Comparison of ENCODE assay signal across 8 cellular contexts in the genomic region with DNA sequence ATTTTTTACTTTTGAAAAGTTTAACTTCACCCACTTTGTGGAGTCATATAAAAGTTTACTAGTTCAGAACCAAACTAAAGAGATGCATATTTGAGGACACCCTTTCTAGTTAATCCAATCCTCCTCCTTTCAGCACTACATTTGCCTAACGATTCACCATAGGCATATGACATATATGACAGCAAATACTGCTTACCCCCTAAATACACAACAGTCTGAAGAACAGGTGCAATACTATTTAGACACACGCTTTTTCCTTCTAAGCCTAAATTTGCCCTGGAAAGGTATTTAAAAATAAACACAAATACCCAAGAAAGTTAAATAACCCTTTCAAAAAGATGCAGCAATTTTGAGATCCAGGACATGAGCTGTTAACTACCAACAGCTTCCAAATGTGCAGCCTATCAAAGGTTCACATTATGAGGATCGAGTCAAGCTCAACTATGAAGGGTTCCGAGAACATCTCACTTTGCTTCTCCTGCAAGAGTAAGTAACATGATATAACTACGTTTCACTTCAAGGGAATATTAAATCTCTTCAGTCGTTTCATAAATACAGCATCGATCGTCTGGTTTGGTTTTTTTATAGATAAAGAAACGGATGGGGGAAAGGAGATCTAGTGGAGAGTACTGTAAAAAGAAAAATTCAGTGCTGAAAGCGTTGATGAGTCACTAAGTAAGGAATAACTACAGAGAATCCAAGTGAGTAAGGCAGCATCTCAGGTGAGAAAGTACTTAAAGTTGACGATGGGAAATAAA. TPM values are rescaled to one million over a fixed set of nuclear protein-coding genes. Genes with fewer than 3 reads are reported as not detected.
DNase-seq lines count a peak whose midpoint lies in the region; ATAC-seq and TF ChIP-seq lines count a peak whose summit lies in the region.

No MANE protein-coding gene starts in this region.

- TF ChIP-seq CTCF in astrocyte of the cerebellum (IDR thresholded peaks at IDR 0.05; ENCODE audit: low read depth, low read length, missing control alignments) (no peak), liver (IDR thresholded peaks at IDR 0.05; ENCODE audit: low read depth, low read length, missing input control) (no peak), tibial artery (IDR thresholded peaks at IDR 0.05) (no peak)

- H3K4me3 ChIP-seq in astrocyte of the cerebellum (ENCODE audit: low read depth, low read length) (peak overlapping the region; percentile 85), liver (ENCODE audit: low read depth in 1 of 3, low read length in 3 of 3) (peak overlapping the region; percentile 84 to 100 (median 95)), tibial artery (peak overlapping the region; percentile 100)

- 3% methylated on average over 11 of the region's 11 CpGs for WGBS in liver

- H3K9ac ChIP-seq in liver (ENCODE audit: low read depth in 1 of 2, low read length in 2 of 2), result peak overlapping the region; percentile 98 to 100

- TF ChIP-seq RAD21 in liver (IDR thresholded peaks at IDR 0.05), result no peak

- H3K4me1 ChIP-seq in liver (ENCODE audit: control insufficient read depth in 4 of 4, insufficient read depth in 4 of 4, low read length in 3 of 4) (peaks cover 0 to 36% (median 5%) of the 10 kb centered on the region in 4 donors), tibial artery (peaks cover 0 to 27% (median 13%) of the 10 kb centered on the region in 4 donors)

- H3K27ac ChIP-seq in liver (ENCODE audit: low read depth in 1 of 2, low read length in 2 of 2) (peak overlapping the region; percentile 99 to 100), tibial artery (peak overlapping the region; percentile 99 to 100)

- in situ Hi-C loops in astrocyte of the cerebellum (cut with HindIII; ENCODE audit: low sequenced_read_pairs), result no loop called here

- ATAC-seq in HG02798 (IDR thresholded peaks at IDR 0.05; ENCODE audit: poor library complexity, unreplicated experiment), result no peak

- peak; percentile 6 for DNase-seq in AG08395 (ENCODE audit: low spot score)
- peak; percentile 22 for DNase-seq in HS-27A (ENCODE audit: low read depth)
- no peak for DNase-seq in astrocyte of the cerebellum (ENCODE audit: low read depth)
- no peak for DNase-seq in tibial artery
- DNase-seq in NCI-H510A (lab: John Stamatoyannopoulos, UW), result no peak
- no peak for DNase-seq in middle frontal gyrus (ENCODE audit: extremely low spot score, low spot score)

- H3K27me3 ChIP-seq in liver (ENCODE audit: control insufficient read depth in 4 of 4, insufficient read depth in 4 of 4, low read length in 3 of 4) (no peaks in the 10 kb centered on the region), tibial artery (no peaks in the 10 kb centered on the region)

- no peaks in the 10 kb centered on the region for H3K9me3 ChIP-seq in liver (ENCODE audit: control insufficient read depth in 4 of 4, low read length in 3 of 4)
- no peaks in the 10 kb centered on the region for H3K9me3 ChIP-seq in tibial artery

- H3K36me3 ChIP-seq in liver (ENCODE audit: control insufficient read depth in 4 of 4, insufficient read depth in 3 of 4, low read depth in 1 of 4, low read length in 3 of 4) (peaks cover 0 to 9% (median 0%) of the 10 kb centered on the region in 4 donors), tibial artery (peaks cover 0 to 11% (median 9%) of the 10 kb centered on the region in 3 donors)

- intact Hi-C loops in tibial artery (cut with DNase I; ENCODE audit: low total_unique reads), result no loop called here

TF ChIP-seq in liver, 16 proteins besides CTCF, POLR2A, EP300 and RAD21:
- TF ChIP-seq FOXA1 (IDR thresholded peaks at IDR 0.05) (no peak), TAF1 (conservative IDR thresholded peaks at IDR 0.05) (peak; percentile 56), SP1 (IDR thresholded peaks at IDR 0.05) (no peak), GABPA (IDR thresholded peaks at IDR 0.05 in 1 of 2, conservative IDR thresholded peaks at IDR 0.05 in 1 of 2) (no peak)
- TF ChIP-seq, protein P1, sequence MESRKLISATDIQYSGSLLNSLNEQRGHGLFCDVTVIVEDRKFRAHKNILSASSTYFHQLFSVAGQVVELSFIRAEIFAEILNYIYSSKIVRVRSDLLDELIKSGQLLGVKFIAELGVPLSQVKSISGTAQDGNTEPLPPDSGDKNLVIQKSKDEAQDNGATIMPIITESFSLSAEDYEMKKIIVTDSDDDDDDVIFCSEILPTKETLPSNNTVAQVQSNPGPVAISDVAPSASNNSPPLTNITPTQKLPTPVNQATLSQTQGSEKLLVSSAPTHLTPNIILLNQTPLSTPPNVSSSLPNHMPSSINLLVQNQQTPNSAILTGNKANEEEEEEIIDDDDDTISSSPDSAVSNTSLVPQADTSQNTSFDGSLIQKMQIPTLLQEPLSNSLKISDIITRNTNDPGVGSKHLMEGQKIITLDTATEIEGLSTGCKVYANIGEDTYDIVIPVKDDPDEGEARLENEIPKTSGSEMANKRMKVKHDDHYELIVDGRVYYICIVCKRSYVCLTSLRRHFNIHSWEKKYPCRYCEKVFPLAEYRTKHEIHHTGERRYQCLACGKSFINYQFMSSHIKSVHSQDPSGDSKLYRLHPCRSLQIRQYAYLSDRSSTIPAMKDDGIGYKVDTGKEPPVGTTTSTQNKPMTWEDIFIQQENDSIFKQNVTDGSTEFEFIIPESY (IDR thresholded peaks at IDR 0.05), result no peak
- TF ChIP-seq, protein P2, sequence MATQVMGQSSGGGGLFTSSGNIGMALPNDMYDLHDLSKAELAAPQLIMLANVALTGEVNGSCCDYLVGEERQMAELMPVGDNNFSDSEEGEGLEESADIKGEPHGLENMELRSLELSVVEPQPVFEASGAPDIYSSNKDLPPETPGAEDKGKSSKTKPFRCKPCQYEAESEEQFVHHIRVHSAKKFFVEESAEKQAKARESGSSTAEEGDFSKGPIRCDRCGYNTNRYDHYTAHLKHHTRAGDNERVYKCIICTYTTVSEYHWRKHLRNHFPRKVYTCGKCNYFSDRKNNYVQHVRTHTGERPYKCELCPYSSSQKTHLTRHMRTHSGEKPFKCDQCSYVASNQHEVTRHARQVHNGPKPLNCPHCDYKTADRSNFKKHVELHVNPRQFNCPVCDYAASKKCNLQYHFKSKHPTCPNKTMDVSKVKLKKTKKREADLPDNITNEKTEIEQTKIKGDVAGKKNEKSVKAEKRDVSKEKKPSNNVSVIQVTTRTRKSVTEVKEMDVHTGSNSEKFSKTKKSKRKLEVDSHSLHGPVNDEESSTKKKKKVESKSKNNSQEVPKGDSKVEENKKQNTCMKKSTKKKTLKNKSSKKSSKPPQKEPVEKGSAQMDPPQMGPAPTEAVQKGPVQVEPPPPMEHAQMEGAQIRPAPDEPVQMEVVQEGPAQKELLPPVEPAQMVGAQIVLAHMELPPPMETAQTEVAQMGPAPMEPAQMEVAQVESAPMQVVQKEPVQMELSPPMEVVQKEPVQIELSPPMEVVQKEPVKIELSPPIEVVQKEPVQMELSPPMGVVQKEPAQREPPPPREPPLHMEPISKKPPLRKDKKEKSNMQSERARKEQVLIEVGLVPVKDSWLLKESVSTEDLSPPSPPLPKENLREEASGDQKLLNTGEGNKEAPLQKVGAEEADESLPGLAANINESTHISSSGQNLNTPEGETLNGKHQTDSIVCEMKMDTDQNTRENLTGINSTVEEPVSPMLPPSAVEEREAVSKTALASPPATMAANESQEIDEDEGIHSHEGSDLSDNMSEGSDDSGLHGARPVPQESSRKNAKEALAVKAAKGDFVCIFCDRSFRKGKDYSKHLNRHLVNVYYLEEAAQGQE (IDR thresholded peaks at IDR 0.05), result peak; percentile 17

RNA-seq across cellular contexts. Expression of a gene that starts 0.7 kb away (rescaled TPM):
- total RNA-seq in liver, result 1 to 10 TPM; 1.8 to 4.3 TPM
- polyA plus RNA-seq in liver, result 1 to 10 TPM; 1.3 to 1.7 TPM

RNA-seq across cellular contexts. Expression of a gene that starts 1.4 kb away (rescaled TPM):
- total RNA-seq in liver, result 10 to 100 TPM; 41.4 to 47.5 TPM
- 10 to 100 TPM in 1 of 2 donors, 1 to 10 TPM in 1; 6.8 to 20.9 TPM for polyA plus RNA-seq in liver

Comparison
In these comparisons a context has a peak if more than half of its experiments do, and no peak if none do; other contexts are left out.
1. DNase-seq: peak in AG08395 (single experiment) and HS-27A (single experiment); none in astrocyte of the cerebellum (single experiment), tibial artery (0 of 2), NCI-H510A (single experiment) and middle frontal gyrus (single experiment).
2. Peak in every context shown above with its lines, with median percentiles within 50 percentile points of each other: H3K4me3 ChIP-seq.